ENCODE assay signal across 8 cellular contexts in the genomic region with DNA sequence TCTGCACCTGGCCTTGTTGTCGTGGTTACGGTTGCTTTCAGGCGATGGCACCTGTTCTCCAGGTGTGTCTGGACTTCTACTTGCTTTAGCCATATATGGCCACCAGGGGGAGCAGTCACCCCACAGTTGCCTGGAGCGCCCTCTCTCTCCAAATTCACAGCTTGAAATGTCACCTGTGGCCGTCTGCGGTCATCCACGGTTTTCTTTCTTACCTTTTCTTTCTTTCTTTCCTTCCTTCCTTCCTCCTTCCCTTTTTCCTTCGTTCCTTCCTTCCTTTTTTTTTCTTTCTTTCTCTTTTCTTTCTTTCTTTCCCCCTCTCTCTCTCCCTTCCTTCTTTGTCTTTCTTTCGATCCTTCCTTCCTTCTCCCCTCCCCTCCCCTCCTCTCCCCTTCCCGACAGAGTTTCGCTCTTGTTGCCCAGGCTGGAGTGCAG.
DNase-seq lines count a peak whose midpoint lies in the region; ATAC-seq and TF ChIP-seq lines count a peak whose summit lies in the region.

No MANE protein-coding gene starts in this region.

- H3K27ac ChIP-seq in lower lobe of right lung = no peak overlapping the region

- intact Hi-C loops in lower lobe of right lung (cut with DNase I) = no loop called here

- H3K4me3 ChIP-seq in HAP-1 (no peak overlapping the region), lower lobe of right lung (no peak overlapping the region)

- H3K4me1 ChIP-seq in HAP-1 (no peaks in the 10 kb centered on the region), lower lobe of right lung (no peaks in the 10 kb centered on the region)

- H3K27me3 Mint-ChIP-seq in central memory CD8-positive, alpha-beta T cell = no peaks in the 10 kb centered on the region

- H3K4me1 Mint-ChIP-seq in central memory CD8-positive, alpha-beta T cell = peaks cover 8% of the 10 kb centered on the region

- DNase-seq in DMS79 (lab: John Stamatoyannopoulos, UW) (peak; percentile 75), HAP-1 (ENCODE audit: low spot score in 2 of 2) (peak; percentile 40 to 77), NCI-H1930 (lab: John Stamatoyannopoulos, UW) (peak; percentile 22), lower lobe of right lung (peak; percentile 61), UCSD-AML1 (lab: John Stamatoyannopoulos, UW; ENCODE audit: unreplicated experiment) (no peak)
- DNase-seq in central memory CD8-positive, alpha-beta T cell (ENCODE audit: low spot score in 2 of 2) = peak; percentile 56 to 57
- DNase-seq in stimulated activated CD8-positive, alpha-beta memory T cell treated with anti-CD3 and anti-CD28 coated beads, Interleukin-4, amount 100 ng/mL, for 24 hours (ENCODE audit: low read depth) = peak; percentile 26

- peak; percentile 38 to 49 for ATAC-seq in activated CD4-positive, CD25-positive, alpha-beta regulatory T cell treated with anti-CD3 and anti-CD28 coated beads, Interleukin-2, amount 50 U/mL, for 24 hours
- peak; percentile 58 for ATAC-seq in central memory CD8-positive, alpha-beta T cell (replicated peaks; ENCODE audit: extremely low read depth, poor library complexity, severe bottlenecking)
- peak; percentile 88 to 91 for ATAC-seq in lower lobe of right lung

- H3K27ac Mint-ChIP-seq in central memory CD8-positive, alpha-beta T cell (ENCODE audit: low read depth) = peak overlapping the region; percentile 56

- peaks cover 10% of the 10 kb centered on the region for H3K36me3 Mint-ChIP-seq in central memory CD8-positive, alpha-beta T cell (ENCODE audit: insufficient read depth)

- peak; percentile 74 for TF ChIP-seq CTCF in lower lobe of right lung (IDR thresholded peaks at IDR 0.05)

- H3K4me3 Mint-ChIP-seq in central memory CD8-positive, alpha-beta T cell = peak overlapping the region; percentile 30

- no peaks in the 10 kb centered on the region for H3K27me3 ChIP-seq in HAP-1 (ENCODE audit: low read depth)
- no peaks in the 10 kb centered on the region for H3K27me3 ChIP-seq in lower lobe of right lung (ENCODE audit: low read depth)

- no peaks in the 10 kb centered on the region for H3K9me3 Mint-ChIP-seq in central memory CD8-positive, alpha-beta T cell

- in situ Hi-C loops in HAP-1 (cut with MboI; ENCODE audit: low sequenced_read_pairs) = no loop called here

- no peaks in the 10 kb centered on the region for H3K9me3 ChIP-seq in HAP-1
- H3K9me3 ChIP-seq in lower lobe of right lung = no peaks in the 10 kb centered on the region

- H3K36me3 ChIP-seq in HAP-1 (replicated peaks) (no peaks in the 10 kb centered on the region), lower lobe of right lung (peaks cover 8% of the 10 kb centered on the region)
